In genomic region chr4:15253346-15253745, GRCh38 we compare ENCODE assay signal across 14 cellular contexts.
A peak's percentile ranks its signal among the peaks of the same experiment; 100 is the strongest.
DNase-seq lines count a peak whose midpoint lies in the region; ATAC-seq, FAIRE-seq and TF ChIP-seq lines count a peak whose summit lies in the region.
"Had no signal": no experiment of that assay in that cellular context is flagged by ENCODE, and none has a peak within 500 bp of the region (broad histone marks: within the 10 kb centered on the region; RNA-seq: fewer than 3 reads in every experiment).

No MANE protein-coding gene starts in this region.

- DNase-seq in GM10248 (ENCODE audit: extremely low spot score) (peak; percentile 56), SW480 (ENCODE audit: low spot score) (no peak), HTR-8/SVneo (ENCODE audit: insufficient read length, low spot score) (no peak), NCI-H128 (lab: John Stamatoyannopoulos, UW; ENCODE audit: unreplicated experiment) (no peak)
- DNase-seq: kidney glomerular epithelial cell; NCI-H1105 treated with DMSO at 0.1 percent for 48 hours; stimulated activated CD8-positive, alpha-beta memory T cell treated with anti-CD3 and anti-CD28 coated beads, Interleukin-4, amount 100 ng/mL, for 48 hours; T-helper 2 cell had no signal

- no peak for TF ChIP-seq CTCF in GM10248 (IDR thresholded peaks at IDR 0.05; ENCODE audit: control extremely low read depth, extremely low read depth, low read depth, missing control alignments)

- FAIRE-seq in HTR-8/SVneo (lab: Jason Lieb, UNC) = no peak
- FAIRE-seq: A549, frontal cortex had no signal

- ATAC-seq in GM19324 (IDR thresholded peaks at IDR 0.05; ENCODE audit: low FRiP score, unreplicated experiment) (peak; percentile 70), HG02642 (IDR thresholded peaks at IDR 0.05; ENCODE audit: poor library complexity, unreplicated experiment) (peak; percentile 84), HG03432 (IDR thresholded peaks at IDR 0.05; ENCODE audit: unreplicated experiment) (peak; percentile 93), GM18873 (IDR thresholded peaks at IDR 0.05; ENCODE audit: low FRiP score, unreplicated experiment) (no peak)
- ATAC-seq: A549 had no signal

- POLR2A ChIA-PET in GM10248 (lab: Yijun Ruan, JAX) = no interaction called here

- CTCF ChIA-PET in GM10248 (lab: Yijun Ruan, JAX) = interaction anchor here (0.6 to 2.8 kb wide), 9 partner anchors 10 to 552 kb away, joined by 3 to 17 read pairs (median 3); no protein-coding TSS in a partner anchor
